In the genomic region with DNA sequence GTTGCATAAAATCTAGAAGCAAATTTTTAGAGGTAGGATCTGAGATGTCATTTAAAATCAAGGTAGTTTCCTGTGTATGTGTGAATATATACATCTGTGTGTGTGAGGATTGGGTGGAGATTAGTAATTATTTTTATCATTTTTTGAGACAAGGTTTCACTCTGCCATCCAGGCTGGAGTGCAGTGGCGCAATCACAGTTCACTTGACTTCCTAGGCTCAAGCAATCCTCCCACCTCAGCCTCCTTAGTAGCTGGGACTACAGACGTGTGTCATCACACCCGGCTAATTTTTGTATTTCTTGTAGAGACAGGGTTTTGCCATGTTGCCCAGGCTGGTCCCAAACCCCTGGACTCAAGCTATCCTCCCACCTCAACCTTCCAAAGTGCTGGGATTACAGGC, we compare ENCODE assay signal across 27 cellular contexts.
"Had no signal": no experiment of that assay in that cellular context is flagged by ENCODE, and none has a peak within 500 bp of the region (broad histone marks: within the 10 kb centered on the region; RNA-seq: fewer than 3 reads in every experiment).

No MANE protein-coding gene starts in this region.

- H3K27ac ChIP-seq: ascending aorta, cardiac muscle cell, Peyer's patch had no signal

- H3K4me1 ChIP-seq: ascending aorta, Peyer's patch had no signal

- H3K4me3 ChIP-seq: ascending aorta, cardiac muscle cell, K562, Peyer's patch had no signal

- ATAC-seq: activated CD4-positive, CD25-positive, alpha-beta regulatory T cell treated with anti-CD3 and anti-CD28 coated beads, Interleukin-2, amount 50 U/mL, for 24 hours; activated CD8-positive, alpha-beta T cell treated with anti-CD3 and anti-CD28 coated beads, Interleukin-2, amount 10 ng/mL, durations not matched to agents 7 days and 5 days; K562 had no signal

- H3K27me3 Mint-ChIP-seq: activated naive CD4-positive, alpha-beta T cell treated with anti-CD3 and anti-CD28 coated beads, Interleukin-2, amount 50 U/mL, for 24 hours; brain had no signal

- H3K27ac Mint-ChIP-seq: activated CD8-positive, alpha-beta T cell treated with anti-CD3 and anti-CD28 coated beads, Interleukin-2, amount 10 ng/mL, durations not matched to agents 7 days and 5 days; activated naive CD4-positive, alpha-beta T cell treated with anti-CD3 and anti-CD28 coated beads, Interleukin-2, amount 50 U/mL, for 24 hours; T-helper 1 cell treated with Interleukin-12 subunit alpha and Interleukin-12 subunit beta and Interleukin-4 antibody, amounts not matched to agents 30 μg/mL and 1 μg/mL, for 36 hours had no signal

- H3K27me3 ChIP-seq: ascending aorta, cardiac muscle cell, Peyer's patch had no signal

- H3K4me3 Mint-ChIP-seq: activated CD8-positive, alpha-beta T cell treated with anti-CD3 and anti-CD28 coated beads, Interleukin-2, amount 10 ng/mL, durations not matched to agents 7 days and 5 days; activated naive CD4-positive, alpha-beta T cell treated with anti-CD3 and anti-CD28 coated beads, Interleukin-2, amount 50 U/mL, for 24 hours; brain; T-helper 1 cell treated with Interleukin-12 subunit alpha and Interleukin-12 subunit beta and Interleukin-4 antibody, amounts not matched to agents 30 μg/mL and 1 μg/mL, for 36 hours had no signal

- H3K36me3 ChIP-seq: ascending aorta, cardiac muscle cell, Peyer's patch had no signal

- H3K9me3 ChIP-seq: ascending aorta, Peyer's patch had no signal

- H3K9me3 Mint-ChIP-seq: activated naive CD4-positive, alpha-beta T cell treated with anti-CD3 and anti-CD28 coated beads, Interleukin-2, amount 50 U/mL, for 24 hours; T-helper 1 cell treated with Interleukin-12 subunit alpha and Interleukin-12 subunit beta and Interleukin-4 antibody, amounts not matched to agents 30 μg/mL and 1 μg/mL, for 36 hours had no signal

- DNase-seq: activated CD4-positive, alpha-beta T cell treated with anti-CD3 and anti-CD28 coated beads for 4 hours; activated CD4-positive, alpha-beta T cell treated with anti-CD3 and anti-CD28 coated beads, Interleukin-2, amount 50 U/mL, for 4 hours; activated CD8-positive, alpha-beta memory T cell treated with anti-CD3 and anti-CD28 coated beads, Interleukin-2, amount 50 U/mL, for 48 hours; activated CD8-positive, alpha-beta T cell treated with anti-CD3 and anti-CD28 coated beads, Interleukin-2, amount 10 ng/mL, durations not matched to agents 7 days and 5 days; activated T-cell treated with anti-CD3 and anti-CD28 coated beads, Interleukin-2, amount 50 U/mL, for 1 hour; amniotic stem cell; Karpas-422; NCI-H1105 treated with DMSO at 0.1 percent for 48 hours; NCI-H146; NCI-H187 treated with DMSO at 0.1 percent for 48 hours; NCI-H2081 treated with DMSO at 0.1 percent for 48 hours; NCI-H2171; NCI-H345; NCI-H510A; NCI-H526 treated with DMSO at 0.1 percent for 48 hours; NCI-H82; NK-92 treated with Interleukin-12 subunit alpha and Interleukin-12 subunit beta, amount 100 ng/mL, for 24 hours; OCI-M1; Peyer's patch; SHP77 treated with DMSO at 0.1 percent for 48 hours had no signal
